Comparison of ENCODE assay signal across 8 cellular contexts in genomic region chr2:54589340-54590215, GRCh38.
A peak's percentile ranks its signal among the peaks of the same experiment; 100 is the strongest.
DNase-seq lines count a peak whose midpoint lies in the region; ATAC-seq lines count a peak whose summit lies in the region.

No MANE protein-coding gene starts in this region.

- H3K9me3 Mint-ChIP-seq in CD4-positive, alpha-beta memory T cell, result no peaks in the 10 kb centered on the region

- H3K4me2 ChIP-seq in skeletal muscle satellite cell (ENCODE audit: low read length), result peak overlapping the region; percentile 39

- peaks cover 88% of the 10 kb centered on the region for H3K4me1 ChIP-seq in CD4-positive, alpha-beta memory T cell (ENCODE audit: insufficient read depth, low read length)
- peaks cover 50% of the 10 kb centered on the region for H3K4me1 ChIP-seq in skeletal muscle satellite cell (ENCODE audit: control insufficient read depth, insufficient read depth, low read length)

- peak overlapping the region; percentile 89 to 95 (median 91) for H3K27ac Mint-ChIP-seq in CD4-positive, alpha-beta memory T cell

- H3K27me3 ChIP-seq in CD4-positive, alpha-beta memory T cell (ENCODE audit: insufficient read depth, low read length), result no peaks in the 10 kb centered on the region
- no peaks in the 10 kb centered on the region for H3K27me3 ChIP-seq in skeletal muscle satellite cell (ENCODE audit: control insufficient read depth, insufficient read depth, low read length)

- peak overlapping the region in 1 of 2 donors; percentile 13 for H3K4me3 ChIP-seq in CD4-positive, alpha-beta memory T cell (ENCODE audit: low read length in 2 of 2)
- H3K4me3 ChIP-seq in skeletal muscle satellite cell (ENCODE audit: low read length), result no peak overlapping the region

- peaks cover 64 to 88% (median 78%) of the 10 kb centered on the region in 4 donors for H3K4me1 Mint-ChIP-seq in CD4-positive, alpha-beta memory T cell

- CTCF ChIA-PET in CD4-positive, alpha-beta memory T cell (lab: Charles Lee; ENCODE audit: partially characterized antibody), result interaction anchor here (1.0 to 2.0 kb wide), 7 partner anchors 9 to 249 kb away, joined by 3 to 10 read pairs (median 4); no protein-coding TSS in a partner anchor

- no peak overlapping the region for H3K9ac ChIP-seq in skeletal muscle satellite cell (ENCODE audit: low read depth, low read length)

- peak overlapping the region; percentile 54 for H3K27ac ChIP-seq in CD4-positive, alpha-beta memory T cell (ENCODE audit: low read depth, low read length)
- peak overlapping the region; percentile 47 for H3K27ac ChIP-seq in epithelial cell of prostate

- H3K4me3 Mint-ChIP-seq in CD4-positive, alpha-beta memory T cell, result peak overlapping the region; percentile 42 to 82 (median 66)

- peaks cover 2 to 7% of the 10 kb centered on the region in 2 donors for H3K36me3 Mint-ChIP-seq in CD4-positive, alpha-beta memory T cell

- intact Hi-C loops in CD4-positive, alpha-beta memory T cell (cut with micrococcal nuclease), result loop anchor here (1.0 kb wide), 3 partner anchors 10 to 15 kb away; no protein-coding TSS in a partner anchor

- H3K9me3 ChIP-seq in CD4-positive, alpha-beta memory T cell (ENCODE audit: control insufficient read depth in 1 of 2, low read length in 2 of 2), result no peaks in the 10 kb centered on the region
- H3K9me3 ChIP-seq in skeletal muscle satellite cell (replicated peaks; ENCODE audit: low read length), result no peaks in the 10 kb centered on the region

- ATAC-seq in GM21367 (IDR thresholded peaks at IDR 0.05; ENCODE audit: unreplicated experiment), result peak; percentile 35
- ATAC-seq in HG02623 (IDR thresholded peaks at IDR 0.05; ENCODE audit: unreplicated experiment), result no peak

- H3K36me3 ChIP-seq in CD4-positive, alpha-beta memory T cell (ENCODE audit: insufficient read depth, low read length), result no peaks in the 10 kb centered on the region
- peaks cover 3% of the 10 kb centered on the region for H3K36me3 ChIP-seq in skeletal muscle satellite cell (ENCODE audit: insufficient read depth, low read length)

- POLR2A ChIA-PET in CD4-positive, alpha-beta memory T cell (lab: Charles Lee; ENCODE audit: partially characterized antibody), result interaction anchor here (0.9 to 22.8 kb wide), 6 partner anchors 10 to 30 kb away, joined by 3 to 304 read pairs (median 4); no protein-coding TSS in a partner anchor

- peak; percentile 47 to 73 (median 50) for DNase-seq in CD4-positive, alpha-beta memory T cell
- DNase-seq in NCI-H69 (lab: John Stamatoyannopoulos, UW) (peak; percentile 34), epithelial cell of prostate (ENCODE audit: low read depth, low spot score) (no peak), NCI-H1930 (lab: John Stamatoyannopoulos, UW) (no peak), D341Med (ENCODE audit: low spot score) (no peak)

- no peaks in the 10 kb centered on the region for H3K27me3 Mint-ChIP-seq in CD4-positive, alpha-beta memory T cell

Comparison
In these comparisons a context has a peak if more than half of its experiments do, and no peak if none do; other contexts are left out.
1. DNase-seq: peak in CD4-positive, alpha-beta memory T cell (5 of 5) and NCI-H69 (single experiment); none in epithelial cell of prostate (single experiment), NCI-H1930 (0 of 2) and D341Med (single experiment).